ENCODE assay signal across 8 cellular contexts in genomic region chr6:80003841-80004198, GRCh38. TPM values are rescaled to one million over a fixed set of nuclear protein-coding genes. Genes with fewer than 3 reads are reported as not detected.
A peak's percentile ranks its signal among the peaks of the same experiment; 100 is the strongest.
DNase-seq lines count a peak whose midpoint lies in the region; ATAC-seq and TF ChIP-seq lines count a peak whose summit lies in the region.

No MANE protein-coding gene starts in this region.

- peak overlapping the region; percentile 95 for H2AFZ ChIP-seq in hepatocyte

- peak overlapping the region; percentile 95 for H3K4me3 Mint-ChIP-seq in activated naive CD8-positive, alpha-beta T cell treated with anti-CD3 and anti-CD28 coated beads, Interleukin-2, amount 50 U/mL, for 24 hours

- DNase-seq in NCI-H748 (lab: John Stamatoyannopoulos, UW; ENCODE audit: unreplicated experiment) (peak; percentile 67), NCI-H748 treated with DMSO at 0.1 percent for 48 hours (lab: John Stamatoyannopoulos, UW) (no peak), NCI-H526 treated with DMSO at 0.1 percent for 48 hours (lab: John Stamatoyannopoulos, UW) (peak; percentile 67), hepatocyte (ENCODE audit: low spot score) (no peak), HuH-7 (ENCODE audit: low spot score) (no peak)
- DNase-seq in activated naive CD8-positive, alpha-beta T cell treated with anti-CD3 and anti-CD28 coated beads, Interleukin-2, amount 50 U/mL, for 24 hours: peak; percentile 22

- no peaks in the 10 kb centered on the region for H3K27me3 Mint-ChIP-seq in activated naive CD8-positive, alpha-beta T cell treated with anti-CD3 and anti-CD28 coated beads, Interleukin-2, amount 50 U/mL, for 24 hours

- peak overlapping the region; percentile 74 to 81 (median 75) for H3K9ac ChIP-seq in skeletal muscle tissue (ENCODE audit: low read depth in 1 of 3, low read length in 3 of 3)

- H3K27ac Mint-ChIP-seq in activated naive CD8-positive, alpha-beta T cell treated with anti-CD3 and anti-CD28 coated beads, Interleukin-2, amount 50 U/mL, for 24 hours: peak overlapping the region; percentile 92

- ATAC-seq in HG02970 (IDR thresholded peaks at IDR 0.05; ENCODE audit: low FRiP score, unreplicated experiment): peak; percentile 1
- no peak for ATAC-seq in activated naive CD8-positive, alpha-beta T cell treated with anti-CD3 and anti-CD28 coated beads, Interleukin-2, amount 50 U/mL, for 24 hours

- no peaks in the 10 kb centered on the region for H3K9me3 Mint-ChIP-seq in activated naive CD8-positive, alpha-beta T cell treated with anti-CD3 and anti-CD28 coated beads, Interleukin-2, amount 50 U/mL, for 24 hours

- peaks cover 19% of the 10 kb centered on the region for H3K79me2 ChIP-seq in hepatocyte

- no peaks in the 10 kb centered on the region for H3K9me2 ChIP-seq in hepatocyte (replicated peaks; ENCODE audit: insufficient read depth)

- peaks cover 1% of the 10 kb centered on the region for H3K27me3 ChIP-seq in hepatocyte
- H3K27me3 ChIP-seq in skeletal muscle tissue (ENCODE audit: control insufficient read depth in 3 of 3, insufficient read depth in 3 of 3, low read length in 3 of 3): no peaks in the 10 kb centered on the region

- H4K20me1 ChIP-seq in hepatocyte (ENCODE audit: insufficient read depth, poor library complexity, severe bottlenecking): no peaks in the 10 kb centered on the region

- H3K36me3 Mint-ChIP-seq in activated naive CD8-positive, alpha-beta T cell treated with anti-CD3 and anti-CD28 coated beads, Interleukin-2, amount 50 U/mL, for 24 hours (ENCODE audit: low read depth): peaks cover 19% of the 10 kb centered on the region

- WGBS in hepatocyte (ENCODE audit: low lambda C conversion rate, missing lambda C conversion rate): 4% methylated on average over 15 of the region's 15 CpGs

- H3K36me3 ChIP-seq in hepatocyte (replicated peaks; ENCODE audit: insufficient read depth, low read depth) (no peaks in the 10 kb centered on the region), skeletal muscle tissue (ENCODE audit: control insufficient read depth in 3 of 3, insufficient read depth in 3 of 3, low read length in 3 of 3) (no peaks in the 10 kb centered on the region)

- H3K9me3 ChIP-seq in hepatocyte (ENCODE audit: low read depth): no peaks in the 10 kb centered on the region
- H3K9me3 ChIP-seq in skeletal muscle tissue (ENCODE audit: control insufficient read depth in 3 of 3, low read length in 3 of 3): no peaks in the 10 kb centered on the region

- H3K4me1 ChIP-seq in hepatocyte (ENCODE audit: insufficient read depth) (peaks cover 6% of the 10 kb centered on the region), skeletal muscle tissue (ENCODE audit: control insufficient read depth in 3 of 3, insufficient read depth in 3 of 3, low read length in 3 of 3) (peaks cover 7 to 15% (median 7%) of the 10 kb centered on the region in 3 donors)

- H3K4me1 Mint-ChIP-seq in activated naive CD8-positive, alpha-beta T cell treated with anti-CD3 and anti-CD28 coated beads, Interleukin-2, amount 50 U/mL, for 24 hours: peaks cover 29% of the 10 kb centered on the region

- H3K4me2 ChIP-seq in hepatocyte: peak overlapping the region; percentile 83

- peak overlapping the region; percentile 85 for H3K27ac ChIP-seq in hepatocyte
- peak overlapping the region; percentile 73 for H3K27ac ChIP-seq in skeletal muscle tissue (ENCODE audit: low read depth, low read length)

- TF ChIP-seq CTCF in hepatocyte (IDR thresholded peaks at IDR 0.05; ENCODE audit: poor library complexity): no peak

- H3K4me3 ChIP-seq in hepatocyte (peak overlapping the region; percentile 23), skeletal muscle tissue (ENCODE audit: low read length in 3 of 3) (peak overlapping the region; percentile 84 to 93 (median 85))

RNA-seq across cellular contexts. Expression of gene TTK, which starts 0.6 kb away (rescaled TPM):
- 10.2 and 10.7 TPM in 2 replicates for total RNA-seq in hepatocyte
- polyA plus RNA-seq in hepatocyte: 3.1 and 4.0 TPM in 2 replicates
- 4.2 TPM for total RNA-seq in skeletal muscle tissue

RNA-seq across cellular contexts. Expression of gene ELOVL4, which starts 56.5 kb away (rescaled TPM):
- 2.8 and 4.7 TPM in 2 replicates for total RNA-seq in hepatocyte
- polyA plus RNA-seq in hepatocyte: 6.5 and 7.0 TPM in 2 replicates
- 2.1 TPM for total RNA-seq in skeletal muscle tissue

Comparison
In these comparisons a context has a peak if more than half of its experiments do, and no peak if none do; other contexts are left out.
1. DNase-seq: peak in NCI-H748 (single experiment), NCI-H526 treated with DMSO at 0.1 percent for 48 hours (single experiment) and activated naive CD8-positive, alpha-beta T cell treated with anti-CD3 and anti-CD28 coated beads, Interleukin-2, amount 50 U/mL, for 24 hours (single experiment); none in NCI-H748 treated with DMSO at 0.1 percent for 48 hours (single experiment), hepatocyte (single experiment) and HuH-7 (single experiment).